Comparison of ENCODE assay signal across 9 cellular contexts in genomic region chr10:52779541-52780390, GRCh38. TPM values are rescaled to one million over a fixed set of nuclear protein-coding genes. Genes with fewer than 3 reads are reported as not detected.
DNase-seq lines count a peak whose midpoint lies in the region; ATAC-seq, FAIRE-seq and TF ChIP-seq lines count a peak whose summit lies in the region.
"Had no signal": no experiment of that assay in that cellular context is flagged by ENCODE, and none has a peak within 500 bp of the region (broad histone marks: within the 10 kb centered on the region; RNA-seq: fewer than 3 reads in every experiment).

No MANE protein-coding gene starts in this region.

- H3K27ac ChIP-seq in neuronal stem cell (replicated peaks; ENCODE audit: low read length) = no peak overlapping the region
- H3K27ac ChIP-seq: skin epidermis had no signal

- no peak overlapping the region for H3K23ac ChIP-seq in neuronal stem cell (ENCODE audit: low read depth, low read length, poor library complexity)

- H3K4me2 ChIP-seq in neuronal stem cell (ENCODE audit: insufficient read depth, low read length, poor library complexity, severe bottlenecking) = no peak overlapping the region

- H3K9me3 ChIP-seq in neuronal stem cell (replicated peaks in 1 of 2; ENCODE audit: control insufficient read depth in 2 of 2, insufficient read depth in 1 of 2, low read depth in 1 of 2, low read length in 2 of 2) = no peaks in the 10 kb centered on the region

- H4K91ac ChIP-seq in neuronal stem cell (ENCODE audit: low read depth, low read length, poor library complexity) = no peak overlapping the region

- H3K14ac ChIP-seq in neuronal stem cell (ENCODE audit: low read length) = no peak overlapping the region

- H3K79me1 ChIP-seq in neuronal stem cell (ENCODE audit: low read depth, low read length) = no peaks in the 10 kb centered on the region

- no peaks in the 10 kb centered on the region for H3K4me1 ChIP-seq in neuronal stem cell (ENCODE audit: control insufficient read depth in 2 of 2, insufficient read depth in 1 of 2, low read depth in 1 of 2, low read length in 2 of 2)

- TF ChIP-seq CTCF in AG04449 (IDR thresholded peaks at IDR 0.05; ENCODE audit: insufficient read depth, low read length, missing control alignments) = peak; percentile 90

- DNase-seq in AG04449 (ENCODE audit: low read depth, low spot score) (no peak), GM12892 (ENCODE audit: insufficient read length) (peak; percentile 41), M059J (ENCODE audit: low read depth) (peak; percentile 56), fibroblast of the conjunctiva (ENCODE audit: low read depth) (peak; percentile 28), neuronal stem cell (ENCODE audit: low spot score) (peak; percentile 57), cortex of kidney (lab: John Stamatoyannopoulos, UW) (no peak)
- peak; percentile 7 for DNase-seq in activated CD4-positive, alpha-beta T cell treated with anti-CD3 and anti-CD28 coated beads, Interleukin-2, amount 50 U/mL, for 1 hour

- H3K27me3 ChIP-seq in neuronal stem cell (ENCODE audit: control insufficient read depth in 3 of 3, insufficient read depth in 3 of 3, low read depth in 1 of 3, low read length in 3 of 3) = peaks cover 0 to 4% (median 0%) of the 10 kb centered on the region in 3 experiments

- no peak overlapping the region for H3K18ac ChIP-seq in neuronal stem cell (ENCODE audit: low read length)

- no peak overlapping the region for H2BK15ac ChIP-seq in neuronal stem cell (ENCODE audit: low read length)

- POLR2A ChIA-PET in AG04449 (lab: Yijun Ruan, JAX) = no interaction called here

- no peak overlapping the region for H2BK120ac ChIP-seq in neuronal stem cell (ENCODE audit: low read depth, low read length)

- no peak for TF ChIP-seq POLR2A in GM12892 (IDR thresholded peaks at IDR 0.05; ENCODE audit: low read depth, low read length)

- no peak overlapping the region for H4K8ac ChIP-seq in neuronal stem cell (ENCODE audit: low read depth, low read length)

- no peaks in the 10 kb centered on the region for H3K36me3 ChIP-seq in neuronal stem cell (replicated peaks in 1 of 2; ENCODE audit: control insufficient read depth in 2 of 2, insufficient read depth in 2 of 2, low read length in 2 of 2)

- peak; percentile 95 for FAIRE-seq in GM12892 (lab: Jason Lieb, UNC)

- ATAC-seq in HG02588 (IDR thresholded peaks at IDR 0.05; ENCODE audit: unreplicated experiment) = peak; percentile 91

- H2AFZ ChIP-seq in neuronal stem cell (ENCODE audit: low read length) = no peak overlapping the region

- no peak overlapping the region for H3K4ac ChIP-seq in neuronal stem cell (ENCODE audit: low read length)

- H3K9ac ChIP-seq in neuronal stem cell (ENCODE audit: low read depth, low read length, poor library complexity) = no peak overlapping the region

- H2BK12ac ChIP-seq in neuronal stem cell (ENCODE audit: low read length) = no peak overlapping the region

- no peak overlapping the region for H2BK5ac ChIP-seq in neuronal stem cell (ENCODE audit: low read length)

- no peak overlapping the region for H2AK5ac ChIP-seq in neuronal stem cell (ENCODE audit: low read depth, low read length)

- no CpG with 5 or more reads among the region's 13 CpGs for WGBS in neuronal stem cell (ENCODE audit: extremely low coverage in 2 of 2, insufficient read length in 2 of 2, insufficient replicate concordance in 1 of 2), 2 donors

- CTCF ChIA-PET in AG04449 (lab: Yijun Ruan, JAX) = interaction anchor here (0.6 to 16.8 kb wide), 23 partner anchors 9 to 564 kb away, joined by 3 to 482 read pairs (median 5); partner anchors contain the start of gene MBL2

- H3K4me3 ChIP-seq in AG04449 (ENCODE audit: low read depth, low read length) (no peak overlapping the region), neuronal stem cell (ENCODE audit: low read length in 2 of 2) (peak overlapping the region in 1 of 2 donors; percentile 47)
- H3K4me3 ChIP-seq: skin epidermis had no signal

RNA-seq across cellular contexts. Expression of gene MBL2, which starts 7.2 kb away (rescaled TPM):
- polyA plus RNA-seq in GM12892 (2012; ENCODE audit: missing spikeins) = not detected
- 0.02 TPM in 1 of 2 replicates, not detected in the other for total RNA-seq in M059J (2014; rRNA removed; shearing (Covaris generic))
- polyA plus RNA-seq in neuronal stem cell (2013, experiment 1 of 2) = not detected
- not detected for polyA plus RNA-seq in neuronal stem cell (2013, experiment 2 of 2)

Comparison
In these comparisons a context has a peak if more than half of its experiments do, and no peak if none do; other contexts are left out.
1. DNase-seq: peak in GM12892 (single experiment), M059J (single experiment), activated CD4-positive, alpha-beta T cell treated with anti-CD3 and anti-CD28 coated beads, Interleukin-2, amount 50 U/mL, for 1 hour (single experiment), fibroblast of the conjunctiva (single experiment) and neuronal stem cell (single experiment); none in AG04449 (single experiment) and cortex of kidney (single experiment).